ENCODE assay signal across 30 cellular contexts in the genomic region with DNA sequence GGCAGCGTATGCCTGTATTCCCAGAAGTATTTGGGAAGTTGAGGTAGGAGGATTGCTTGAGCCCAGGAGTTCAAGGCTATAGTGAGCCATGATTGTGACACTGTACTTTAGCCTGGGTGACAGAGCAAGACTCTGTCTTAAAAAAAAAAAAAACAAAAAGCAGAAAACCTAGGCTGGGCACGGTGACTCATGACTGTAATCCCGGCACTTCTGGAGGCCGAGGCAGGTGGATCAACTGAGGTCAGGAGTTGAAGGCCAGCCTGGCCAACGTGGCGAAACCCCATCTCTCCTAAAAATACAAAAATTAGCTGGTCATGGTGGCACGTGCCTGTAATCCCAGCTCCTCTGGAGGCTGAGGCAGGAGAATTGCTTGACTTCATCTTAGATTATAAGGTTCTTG. TPM values are rescaled to one million over a fixed set of nuclear protein-coding genes. Genes with fewer than 3 reads are reported as not detected.
A peak's percentile ranks its signal among the peaks of the same experiment; 100 is the strongest.
DNase-seq lines count a peak whose midpoint lies in the region; ATAC-seq, FAIRE-seq and TF ChIP-seq lines count a peak whose summit lies in the region.
"Had no signal": no experiment of that assay in that cellular context is flagged by ENCODE, and none has a peak within 500 bp of the region (broad histone marks: within the 10 kb centered on the region; RNA-seq: fewer than 3 reads in every experiment).

No MANE protein-coding gene starts in this region.

- no TSS peak for BruUV-seq in HepG2 (replicated peaks; lab: Mats Ljungman, UMichigan)

- FAIRE-seq in HepG2 (lab: Jason Lieb, UNC), result peak; percentile 89
- FAIRE-seq: A549, D721Med had no signal

- H3K4me2 ChIP-seq in HepG2 (ENCODE audit: low read depth, low read length), result no peak overlapping the region
- H3K4me2 ChIP-seq: A549 had no signal

- H3K36me3 ChIP-seq in HepG2 (replicated peaks in 1 of 2; ENCODE audit: control insufficient read depth in 1 of 2, insufficient read depth in 2 of 2, low read length in 2 of 2) (peaks cover 9 to 42% of the 10 kb centered on the region in 2 experiments), lower lobe of right lung (peaks cover 19% of the 10 kb centered on the region)
- H3K36me3 ChIP-seq: right lobe of liver had no signal

- no peak for TF ChIP-seq RAD21 in HepG2 (CRISPR knock-in tag; IDR thresholded peaks at IDR 0.05)

- H3K9me3 ChIP-seq in HepG2 (ENCODE audit: low read length), result no peaks in the 10 kb centered on the region
- H3K9me3 ChIP-seq in lower lobe of right lung, result no peaks in the 10 kb centered on the region
- H3K9me3 ChIP-seq: A549, breast epithelium, right lobe of liver had no signal

- CTCF ChIA-PET in WTC11 (lab: Charles Lee) (no interaction called here), HepG2 (lab: Yijun Ruan, JAX; ENCODE audit: low intra/inter-chr PET ratio, low total read pairs) (no interaction called here)

- TF ChIP-seq CTCF in WTC11 (IDR thresholded peaks at IDR 0.05) (no peak), HepG2 (CRISPR knock-in tag; IDR thresholded peaks at IDR 0.05) (no peak), lower lobe of right lung (IDR thresholded peaks at IDR 0.05) (no peak)

- DNase-seq in A172 (ENCODE audit: low spot score), result peak; percentile 35
- peak; percentile 40 for DNase-seq in HCEC 1CT
- DNase-seq in WTC11 (ENCODE audit: low spot score), result no peak
- peak; percentile 86 for DNase-seq in HepG2 (ENCODE audit: low spot score)
- DNase-seq in left cardiac atrium, result no peak
- no peak for DNase-seq in lower lobe of right lung
- no peak for DNase-seq in Right ventricle myocardium superior
- no peak for DNase-seq in cerebellar cortex (ENCODE audit: low spot score)
- DNase-seq: activated CD4-positive, alpha-beta T cell treated with anti-CD3 and anti-CD28 coated beads for 4 hours; anterior cingulate cortex; CD4-positive, CD25-positive, alpha-beta regulatory T cell; effector CD4-positive, alpha-beta T cell; immature natural killer cell; mesendoderm; NCI-H1417; NCI-H2029 treated with DMSO at 0.1 percent for 48 hours; NCI-H526; posterior cingulate gyrus; right lobe of liver; stimulated activated CD4-positive, alpha-beta T cell treated with anti-CD3 and anti-CD28 coated beads, Interleukin-12 subunit alpha, Interleukin-12 subunit beta, amount 100 ng/mL, for 4 hours; stimulated activated CD4-positive, alpha-beta T cell treated with anti-CD3 and anti-CD28 coated beads, Interleukin-2, amount 100 ng/mL, for 48 hours; stimulated activated naive CD8-positive, alpha-beta T cell treated with anti-CD3 and anti-CD28 coated beads, Interleukin-15, amount 100 ng/mL, for 72 hours had no signal

- H3K36me3 Mint-ChIP-seq in WTC11, result peaks cover 58% of the 10 kb centered on the region

- H3K27me3 ChIP-seq in HepG2 (ENCODE audit: control insufficient read depth in 1 of 2, insufficient read depth in 2 of 2, low read length in 2 of 2) (no peaks in the 10 kb centered on the region), lower lobe of right lung (ENCODE audit: low read depth) (no peaks in the 10 kb centered on the region)
- H3K27me3 ChIP-seq: breast epithelium, right lobe of liver had no signal

- peak overlapping the region; percentile 61 for H3K27ac ChIP-seq in HepG2 (ENCODE audit: extremely low read length, insufficient read depth, low read length)
- H3K27ac ChIP-seq in lower lobe of right lung, result no peak overlapping the region
- H3K27ac ChIP-seq: A549, breast epithelium, right lobe of liver had no signal

- no peaks in the 10 kb centered on the region for H3K27me3 Mint-ChIP-seq in WTC11 (ENCODE audit: low read depth)
- H3K27me3 Mint-ChIP-seq: activated naive CD4-positive, alpha-beta T cell treated with anti-CD3 and anti-CD28 coated beads, Interleukin-2, amount 50 U/mL, for 24 hours; CD4-positive, CD25-positive, alpha-beta regulatory T cell; IgD-negative memory B cell; stimulated activated naive CD8-positive, alpha-beta T cell treated with anti-CD3 and anti-CD28 coated beads, Interleukin-15, amount 100 ng/mL, for 72 hours had no signal

- intact Hi-C loops in HepG2 (cut with micrococcal nuclease; ENCODE audit: unreplicated experiment), result no loop called here
- intact Hi-C loops in left cardiac atrium (cut with DNase I), result no loop called here
- intact Hi-C loops in lower lobe of right lung (cut with DNase I), result no loop called here
- intact Hi-C loops in Right ventricle myocardium superior (cut with DNase I), result no loop called here

- no peak overlapping the region for H3K4me3 Mint-ChIP-seq in WTC11
- H3K4me3 Mint-ChIP-seq: activated naive CD4-positive, alpha-beta T cell treated with anti-CD3 and anti-CD28 coated beads, Interleukin-2, amount 50 U/mL, for 24 hours; CD4-positive, CD25-positive, alpha-beta regulatory T cell; immature natural killer cell; stimulated activated naive CD8-positive, alpha-beta T cell treated with anti-CD3 and anti-CD28 coated beads, Interleukin-15, amount 100 ng/mL, for 72 hours; T-helper 2 cell treated with Interferon-gamma antibody and Interleukin-4, amounts not matched to agents 5 μg/mL and 100 μg/mL, for 36 hours had no signal

- POLR2A ChIA-PET in WTC11 (lab: Charles Lee), result interaction anchor here (0.6 kb wide), 1 partner anchor 48 kb away, joined by 7 read pairs; no protein-coding TSS in a partner anchor
- POLR2A ChIA-PET in HepG2 (lab: Yijun Ruan, JAX), result interaction anchor here (0.7 to 1.0 kb wide), 4 partner anchors 13 to 136 kb away, joined by 3 to 7 read pairs (median 3); no protein-coding TSS in a partner anchor

- H3K79me2 ChIP-seq in HepG2 (ENCODE audit: insufficient read depth, low read length), result peaks cover 3% of the 10 kb centered on the region

- in situ Hi-C loops in HepG2 (cut with HindIII; ENCODE audit: extremely low pct_ligation_motif_present, low pct_unique_long_range_greater_than_20kb), result no loop called here

- H3K9me3 Mint-ChIP-seq in WTC11, result peaks cover 3% of the 10 kb centered on the region; the same call in 1 of the 2 replicates
- H3K9me3 Mint-ChIP-seq: activated naive CD4-positive, alpha-beta T cell treated with anti-CD3 and anti-CD28 coated beads, Interleukin-2, amount 50 U/mL, for 24 hours; IgD-negative memory B cell; immature natural killer cell; stimulated activated naive CD8-positive, alpha-beta T cell treated with anti-CD3 and anti-CD28 coated beads, Interleukin-15, amount 100 ng/mL, for 72 hours; T-helper 2 cell treated with Interferon-gamma antibody and Interleukin-4, amounts not matched to agents 5 μg/mL and 100 μg/mL, for 36 hours had no signal

- no peak for TF ChIP-seq POLR2A in HepG2 (IDR thresholded peaks at IDR 0.05; ENCODE audit: insufficient read depth in 1 of 2, low read depth in 2 of 2, low read length in 2 of 2)

- H4K20me1 ChIP-seq in HepG2 (ENCODE audit: insufficient read depth, low read length), result no peaks in the 10 kb centered on the region

- H3K4me3 ChIP-seq in HepG2 (replicated peaks in 1 of 3; ENCODE audit: insufficient read depth in 1 of 3, low read depth in 2 of 3, low read length in 3 of 3) (no peak overlapping the region), lower lobe of right lung (no peak overlapping the region)
- H3K4me3 ChIP-seq: A549, breast epithelium, right lobe of liver had no signal

- H3K4me1 Mint-ChIP-seq in WTC11, result no peaks in the 10 kb centered on the region
- H3K4me1 Mint-ChIP-seq: immature natural killer cell had no signal

- ATAC-seq in WTC11 (no peak), HepG2 (peak; percentile 84), left cardiac atrium (no peak), lower lobe of right lung (no peak), Right ventricle myocardium superior (ENCODE audit: poor library complexity) (no peak)
- ATAC-seq: left lobe of liver; Right ventricle myocardium inferior; stimulated activated naive CD8-positive, alpha-beta T cell treated with anti-CD3 and anti-CD28 coated beads, Interleukin-15, amount 100 ng/mL, for 72 hours had no signal

- no peak overlapping the region for H3K9ac ChIP-seq in HepG2 (ENCODE audit: insufficient read depth, low read depth, low read length)

- H3K4me1 ChIP-seq in HepG2 (ENCODE audit: insufficient read depth, low read length), result peaks cover 26% of the 10 kb centered on the region
- peaks cover 8% of the 10 kb centered on the region for H3K4me1 ChIP-seq in lower lobe of right lung
- H3K4me1 ChIP-seq: breast epithelium, right lobe of liver had no signal

- 12% methylated on average over 7 of the region's 7 CpGs for WGBS in HepG2 (ENCODE audit: low lambda C conversion rate)

- no peak overlapping the region for H2AFZ ChIP-seq in HepG2 (ENCODE audit: low read length)

- H3K27ac Mint-ChIP-seq in WTC11, result no peak overlapping the region
- H3K27ac Mint-ChIP-seq: activated naive CD4-positive, alpha-beta T cell treated with anti-CD3 and anti-CD28 coated beads, Interleukin-2, amount 50 U/mL, for 24 hours; CD4-positive, CD25-positive, alpha-beta regulatory T cell; IgD-negative memory B cell; immature natural killer cell; T-helper 2 cell treated with Interferon-gamma antibody and Interleukin-4, amounts not matched to agents 5 μg/mL and 100 μg/mL, for 36 hours had no signal

- peak in 1 of 2 experiments; percentile 63; a peak in 2 of 4 replicates for TF ChIP-seq EP300 in HepG2 (IDR thresholded peaks at IDR 0.05; ENCODE audit: low read depth in 2 of 2, low read length in 2 of 2)
- peak; percentile 77 for TF ChIP-seq EP300 in HepG2 (CRISPR knock-in tag; IDR thresholded peaks at IDR 0.05; ENCODE audit: borderline replicate concordance)

RNA-seq across cellular contexts. Expression of gene MTA3, which starts 46.4 kb away (rescaled TPM):
- total RNA-seq in A172 (2014; rRNA removed; shearing (Covaris generic)), result 35.5 and 45.3 TPM in 2 replicates
- total RNA-seq in WTC11 (2021) (153 to 173 TPM (median 157 TPM) in 3 replicates), HepG2 (2016; rRNA removed; fragmentation: Illumina TruSeq; extraction: Trizol) (48.8 and 57.6 TPM in 2 replicates), left cardiac atrium (10 to 100 TPM; 20.9 to 21.8 TPM), lower lobe of right lung (23.5 TPM), Right ventricle myocardium superior (25.6 TPM)
- 39.9 and 45.9 TPM in 2 replicates for total RNA-seq in HepG2 (2016; cell fraction: cytosol; rRNA removed; fragmentation: Illumina TruSeq; extraction: Trizol; ENCODE audit: low read depth)
- 47.0 and 59.0 TPM in 2 replicates for total RNA-seq in HepG2 (2016; cell fraction: insoluble cytoplasmic fraction; rRNA removed; fragmentation: Illumina TruSeq; extraction: Trizol)
- total RNA-seq in HepG2 (2016; cell fraction: membrane; rRNA removed; fragmentation: Illumina TruSeq; extraction: Trizol), result 58.3 and 61.7 TPM in 2 replicates
- total RNA-seq in HepG2 (2016; cell fraction: nucleus; rRNA removed; fragmentation: Illumina TruSeq; extraction: Trizol), result 43.8 and 50.9 TPM in 2 replicates
- 63.9 and 77.8 TPM in 2 replicates for polyA plus RNA-seq in HepG2 (2011; rRNA removed)
- polyA plus RNA-seq in HepG2 (2011; cell fraction: cytosol; rRNA removed), result 54.2 and 69.3 TPM in 2 replicates
- 41.4 and 43.8 TPM in 2 replicates for polyA plus RNA-seq in HepG2 (2011; cell fraction: nucleus; rRNA removed)
- polyA plus RNA-seq in HepG2 (2012), result 63.9 and 78.6 TPM in 2 replicates
- 42.6 and 42.8 TPM in 2 replicates for polyA plus RNA-seq in HepG2 (2016; cell fraction: cytosol; fragmentation: Illumina TruSeq; extraction: Trizol; ENCODE audit: low read depth)
- polyA plus RNA-seq in HepG2 (2016; cell fraction: insoluble cytoplasmic fraction; fragmentation: Illumina TruSeq; extraction: Trizol; ENCODE audit: low read depth), result 97.1 and 99.3 TPM in 2 replicates
- polyA plus RNA-seq in HepG2 (2016; cell fraction: membrane; fragmentation: Illumina TruSeq; extraction: Trizol; ENCODE audit: low read depth), result 64.5 and 75.8 TPM in 2 replicates
- polyA plus RNA-seq in HepG2 (2016; cell fraction: nucleus; fragmentation: Illumina TruSeq; extraction: Trizol; ENCODE audit: insufficient read depth, low read depth), result 77.8 and 83.9 TPM in 2 replicates
- polyA minus RNA-seq in HepG2 (2011; rRNA and poly(A)+ RNA removed; ENCODE audit: low replicate concordance), result 12.5 and 38.7 TPM in 2 replicates
- 31.0 and 41.1 TPM in 2 replicates for polyA minus RNA-seq in HepG2 (2011; cell fraction: cytosol; rRNA and poly(A)+ RNA removed)
- polyA minus RNA-seq in HepG2 (2011; cell fraction: nucleus; rRNA and poly(A)+ RNA removed), result 85.1 and 103 TPM in 2 replicates

Comparison
In these comparisons a context has a peak if more than half of its experiments do, and no peak if none do; other contexts are left out.
1. DNase-seq: peak in A172 (single experiment), HCEC 1CT (single experiment) and HepG2 (single experiment); none in WTC11 (single experiment), left cardiac atrium (single experiment), lower lobe of right lung (single experiment), Right ventricle myocardium superior (single experiment) and cerebellar cortex (single experiment).